In genomic region chr5:170860818-170861217, GRCh38 we compare ENCODE assay signal across 24 cellular contexts. TPM values are rescaled to one million over a fixed set of nuclear protein-coding genes. Genes with fewer than 3 reads are reported as not detected.
DNase-seq lines count a peak whose midpoint lies in the region; ATAC-seq and TF ChIP-seq lines count a peak whose summit lies in the region.
"Had no signal": no experiment of that assay in that cellular context is flagged by ENCODE, and none has a peak within 500 bp of the region (broad histone marks: within the 10 kb centered on the region; RNA-seq: fewer than 3 reads in every experiment).

No MANE protein-coding gene starts in this region.

- in situ Hi-C loops in astrocyte of the spinal cord (cut with HindIII; ENCODE audit: low sequenced_read_pairs): no loop called here
- in situ Hi-C loops in G401 (cut with HindIII; ENCODE audit: low sequenced_read_pairs): no loop called here

- no peak overlapping the region for H3K27ac ChIP-seq in H9 (ENCODE audit: insufficient read length, low read depth, low read length)
- H3K27ac ChIP-seq: spleen, upper lobe of right lung had no signal

- no peak overlapping the region for H3K18ac ChIP-seq in H9 (ENCODE audit: insufficient read length, low read depth, low read length)

- no peak for ATAC-seq in natural killer cell treated with Interleukin-12 subunit alpha and Interleukin-12 subunit beta and Interleukin-15 and Interleukin-18, amount 100 ng/mL, for 72 hours

- peaks cover 9% of the 10 kb centered on the region for H3K79me2 ChIP-seq in H9 (ENCODE audit: insufficient read depth, low read length)

- no peak overlapping the region for H2AK5ac ChIP-seq in H9 (ENCODE audit: insufficient read length, low read length)

- no CpG with 5 or more reads among the region's 1 CpG for WGBS in H9 (ENCODE audit: extremely low coverage, insufficient read length, low lambda C conversion rate)

- no peak overlapping the region for H2AFZ ChIP-seq in H9 (ENCODE audit: low read length)

- no peak overlapping the region for H4K91ac ChIP-seq in H9 (ENCODE audit: insufficient read length, low read depth, low read length)

- H3K4ac ChIP-seq in H9 (ENCODE audit: low read depth, low read length): no peak overlapping the region

- H3K27ac Mint-ChIP-seq in Caco-2 (ENCODE audit: unreplicated experiment) (peak overlapping the region; percentile 61), H9 (no peak overlapping the region)
- H3K27ac Mint-ChIP-seq in natural killer cell treated with Interleukin-12 subunit alpha and Interleukin-12 subunit beta and Interleukin-15 and Interleukin-18, amount 100 ng/mL, for 72 hours: peak overlapping the region; percentile 10 to 74
- H3K27ac Mint-ChIP-seq: IgD-negative memory B cell, memory B cell had no signal

- POLR2A ChIA-PET in Caco-2 (lab: Charles Lee): no interaction called here

- no peaks in the 10 kb centered on the region for H3K36me3 ChIP-seq in Caco-2 (ENCODE audit: control insufficient read depth, insufficient read depth, low read length)
- H3K36me3 ChIP-seq: upper lobe of right lung had no signal

- no peak overlapping the region for H3K9ac ChIP-seq in H9 (ENCODE audit: extremely low read depth, insufficient read length, low read length)

- H3K14ac ChIP-seq in H9 (ENCODE audit: insufficient read depth, low read length): no peak overlapping the region

- peaks cover 19% of the 10 kb centered on the region for H3K4me1 Mint-ChIP-seq in Caco-2 (ENCODE audit: low read depth, unreplicated experiment)
- H3K4me1 Mint-ChIP-seq in H9: peaks cover 22 to 23% of the 10 kb centered on the region in 2 experiments
- H3K4me1 Mint-ChIP-seq in natural killer cell treated with Interleukin-12 subunit alpha and Interleukin-12 subunit beta and Interleukin-15 and Interleukin-18, amount 100 ng/mL, for 72 hours (ENCODE audit: low read depth in 2 of 2): peaks cover 13 to 15% of the 10 kb centered on the region in 2 donors
- H3K4me1 Mint-ChIP-seq: central memory CD8-positive, alpha-beta T cell; memory B cell had no signal

- no peak overlapping the region for H2BK12ac ChIP-seq in H9 (ENCODE audit: insufficient read length, low read depth, low read length)

- H3K27me3 Mint-ChIP-seq in Caco-2 (ENCODE audit: insufficient read depth, unreplicated experiment) (no peaks in the 10 kb centered on the region), H9 (ENCODE audit: low read depth) (peaks cover 19% of the 10 kb centered on the region)
- peaks cover 7 to 20% of the 10 kb centered on the region in 2 donors for H3K27me3 Mint-ChIP-seq in natural killer cell treated with Interleukin-12 subunit alpha and Interleukin-12 subunit beta and Interleukin-15 and Interleukin-18, amount 100 ng/mL, for 72 hours

- no peak overlapping the region for H3K56ac ChIP-seq in H9 (ENCODE audit: insufficient read length, low read depth, low read length)

- H2BK5ac ChIP-seq in H9 (ENCODE audit: insufficient read length, low read length): no peak overlapping the region

- H3T11ph ChIP-seq in H9 (ENCODE audit: low read length): no peak overlapping the region

- no peak overlapping the region for H2BK20ac ChIP-seq in H9 (ENCODE audit: low read depth, low read length, poor library complexity, severe bottlenecking)

- H3K9me3 ChIP-seq in Caco-2: peaks cover 12% of the 10 kb centered on the region
- H3K9me3 ChIP-seq in H9 (ENCODE audit: control insufficient read depth, low read depth, low read length): peaks cover 6% of the 10 kb centered on the region

- no peak overlapping the region for H3K4me2 ChIP-seq in H9 (ENCODE audit: insufficient read depth, insufficient read length, low read length)

- H3K27me3 ChIP-seq in Caco-2 (replicated peaks; ENCODE audit: control insufficient read depth, insufficient read depth, low read length) (no peaks in the 10 kb centered on the region), H9 (ENCODE audit: insufficient read depth, low read length) (no peaks in the 10 kb centered on the region; the same call in 1 of the 2 replicates)
- H3K27me3 ChIP-seq: upper lobe of right lung had no signal

- DNase-seq in Caco-2 (no peak), H9 (no peak), astrocyte of the spinal cord (ENCODE audit: low read depth, low spot score) (peak; percentile 3), occipital lobe (lab: John Stamatoyannopoulos, UW) (no peak), globus pallidus (ENCODE audit: low spot score) (no peak), G401 (ENCODE audit: low spot score) (no peak), T-helper 2 cell (no peak)
- no peak for DNase-seq in natural killer cell treated with Interleukin-12 subunit alpha and Interleukin-12 subunit beta and Interleukin-15 and Interleukin-18, amount 100 ng/mL, for 72 hours (ENCODE audit: low spot score)
- DNase-seq: activated CD8-positive, alpha-beta memory T cell treated with anti-CD3 and anti-CD28 coated beads, Interleukin-2, amount 50 U/mL, for 48 hours; AML-193; amniotic stem cell; effector CD4-positive, alpha-beta T cell; NCI-H1694; NCI-H2227 treated with DMSO at 0.1 percent for 48 hours; NCI-H748 treated with DMSO at 0.1 percent for 48 hours; PC-3; SHP77 treated with DMSO at 0.1 percent for 48 hours; spleen; stimulated activated CD4-positive, alpha-beta T cell treated with anti-CD3 and anti-CD28 coated beads, Interleukin-4, amount 100 ng/mL, for 24 hours; upper lobe of right lung had no signal

- H3K9me3 Mint-ChIP-seq in Caco-2 (ENCODE audit: unreplicated experiment) (peaks cover 31% of the 10 kb centered on the region), H9 (peaks cover 15% of the 10 kb centered on the region in 2 experiments)
- H3K9me3 Mint-ChIP-seq in natural killer cell treated with Interleukin-12 subunit alpha and Interleukin-12 subunit beta and Interleukin-15 and Interleukin-18, amount 100 ng/mL, for 72 hours: peaks cover 7% of the 10 kb centered on the region

- no peak overlapping the region for H4K5ac ChIP-seq in H9 (ENCODE audit: insufficient read length, low read depth, low read length)

- intact Hi-C loops in Caco-2 (cut with micrococcal nuclease; ENCODE audit: unreplicated experiment): no loop called here

- CTCF ChIA-PET in Caco-2 (lab: Charles Lee): no interaction called here

- peak overlapping the region; percentile 61 for H3K4me3 Mint-ChIP-seq in Caco-2 (ENCODE audit: unreplicated experiment)
- H3K4me3 Mint-ChIP-seq in H9: peak overlapping the region; percentile 63 to 78; a peak in 4 of 5 replicates
- peak overlapping the region; percentile 75 for H3K4me3 Mint-ChIP-seq in natural killer cell treated with Interleukin-12 subunit alpha and Interleukin-12 subunit beta and Interleukin-15 and Interleukin-18, amount 100 ng/mL, for 72 hours
- H3K4me3 Mint-ChIP-seq: memory B cell had no signal

- H4K20me1 ChIP-seq in H9 (ENCODE audit: control insufficient read depth, insufficient read depth, insufficient read length): no peaks in the 10 kb centered on the region

- peaks cover 4% of the 10 kb centered on the region for H3K79me1 ChIP-seq in H9 (ENCODE audit: insufficient read depth, low read depth, low read length, poor library complexity, severe bottlenecking)

- H2BK120ac ChIP-seq in H9 (ENCODE audit: low read depth, low read length, poor library complexity, severe bottlenecking): no peak overlapping the region

- H3K4me3 ChIP-seq in Caco-2 (ENCODE audit: low read depth, low read length) (no peak overlapping the region), astrocyte of the spinal cord (ENCODE audit: low read depth, low read length) (no peak overlapping the region)

- H3K36me3 Mint-ChIP-seq in Caco-2 (ENCODE audit: insufficient read depth, unreplicated experiment) (peaks cover 14% of the 10 kb centered on the region), H9 (ENCODE audit: insufficient read depth in 1 of 3, low read depth in 3 of 3) (peaks cover 10 to 16% (median 12%) of the 10 kb centered on the region in 3 experiments)
- peaks cover 26% of the 10 kb centered on the region for H3K36me3 Mint-ChIP-seq in natural killer cell treated with Interleukin-12 subunit alpha and Interleukin-12 subunit beta and Interleukin-15 and Interleukin-18, amount 100 ng/mL, for 72 hours

- no peak overlapping the region for H3K23ac ChIP-seq in H9 (ENCODE audit: insufficient read length, low read depth, low read length)

- H3K4me1 ChIP-seq in Caco-2: peaks cover 25% of the 10 kb centered on the region
- H3K4me1 ChIP-seq in H9 (ENCODE audit: insufficient read depth, low read length): no peaks in the 10 kb centered on the region; the same call in 1 of the 2 replicates
- H3K4me1 ChIP-seq: upper lobe of right lung had no signal

- BruUV-seq in Caco-2 (replicated peaks; lab: Mats Ljungman, UMichigan): no TSS peak

- TF ChIP-seq CTCF in Caco-2 (IDR thresholded peaks at IDR 0.05; ENCODE audit: insufficient read depth in 1 of 2, low read depth in 1 of 2, low read length in 1 of 2, severe bottlenecking in 1 of 2, unreplicated experiment in 1 of 2) (no peak), H9 (conservative IDR thresholded peaks at IDR 0.05) (no peak), astrocyte of the spinal cord (IDR thresholded peaks at IDR 0.05; ENCODE audit: low read depth, low read length) (no peak)

- H4K8ac ChIP-seq in H9 (replicated peaks; ENCODE audit: insufficient read length, low read depth, low read length): no peak overlapping the region

- peaks cover 8% of the 10 kb centered on the region for H3K23me2 ChIP-seq in H9 (ENCODE audit: insufficient read length, low read depth, low read length, poor library complexity, severe bottlenecking)

- no peak overlapping the region for H2BK15ac ChIP-seq in H9 (ENCODE audit: low read depth, low read length)

RNA-seq across cellular contexts. Expression of gene RANBP17, which starts 1.0 kb away (rescaled TPM):
- total RNA-seq in Caco-2 (2022) (28.2 and 31.8 TPM in 2 replicates), H9 (2021) (16.5 and 20.0 TPM in 2 replicates), occipital lobe (212 TPM)
- total RNA-seq in natural killer cell treated with Interleukin-12 subunit alpha and Interleukin-12 subunit beta and Interleukin-15 and Interleukin-18, amount 100 ng/mL, for 72 hours: 1 to 10 TPM; 6.9 to 8.3 TPM
- 5.5 and 20.9 TPM in 2 replicates for total RNA-seq in G401 (2014; rRNA removed; shearing (Covaris generic))
- total RNA-seq: T-helper 1 cell treated with Interleukin-12 subunit alpha and Interleukin-12 subunit beta and Interleukin-4 antibody, amounts not matched to agents 30 ng/mL and 1 ng/mL, for 36 hours had no signal

Comparison
In these comparisons a context has a peak if more than half of its experiments do, and no peak if none do; other contexts are left out.
1. H3K27ac Mint-ChIP-seq: peak in Caco-2 (single experiment) and natural killer cell treated with Interleukin-12 subunit alpha and Interleukin-12 subunit beta and Interleukin-15 and Interleukin-18, amount 100 ng/mL, for 72 hours (2 of 2); none in H9 (0 of 3).
2. Peak in every context shown above with its lines, with median percentiles within 50 percentile points of each other: H3K4me3 Mint-ChIP-seq.